8 cellular contexts compared by ENCODE assay signal in the genomic region with DNA sequence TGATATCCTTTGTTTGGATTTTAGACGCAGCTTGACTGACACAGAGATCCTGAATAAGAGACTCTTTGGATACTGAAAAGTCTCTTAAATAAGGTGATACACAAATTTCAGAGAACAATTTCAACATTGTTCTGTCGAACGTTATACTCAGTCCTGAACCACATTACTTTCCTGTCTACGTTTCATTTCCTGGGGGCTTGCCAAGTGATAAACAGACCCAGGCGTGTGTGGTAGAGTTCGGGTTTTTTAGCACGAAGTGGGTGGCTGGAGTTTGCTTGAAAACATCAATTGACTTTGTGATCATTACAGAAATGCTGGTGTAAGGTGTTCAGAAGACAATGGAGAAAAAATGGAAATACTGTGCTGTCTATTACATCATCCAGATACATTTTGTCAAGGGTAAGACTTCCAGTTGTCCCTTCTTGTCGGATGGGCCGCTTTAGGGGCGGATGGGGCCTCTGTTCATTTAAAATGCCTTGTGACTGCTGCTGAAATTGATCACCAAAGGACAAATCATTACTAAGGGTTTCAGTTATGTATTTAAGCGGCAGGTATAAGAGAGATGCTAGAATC. TPM values are rescaled to one million over a fixed set of nuclear protein-coding genes. Genes with fewer than 3 reads are reported as not detected.
DNase-seq lines count a peak whose midpoint lies in the region; TF ChIP-seq lines count a peak whose summit lies in the region.

TSS of gene CD96 (plus strand) at position 287 of the 573 bp plus-strand sequence. CDS start at position 339, 52 bp downstream.

- peaks cover 61 to 88% (median 76%) of the 10 kb centered on the region in 10 experiments for H3K4me1 ChIP-seq in BLaER1 treated with 17β-estradiol and CSF1 and Interleukin-3, amounts not matched to agents 10 nM and 100 nM
- peaks cover 26% of the 10 kb centered on the region for H3K4me1 ChIP-seq in GM23248 (ENCODE audit: insufficient read depth)

- H3K4me3 ChIP-seq in BLaER1 treated with 17β-estradiol and CSF1 and Interleukin-3, amounts not matched to agents 10 nM and 100 nM = peak within 1 kb of the TSS in 8 of 10 experiments; percentile 6 to 65 (median 62); a peak in 15 of 20 replicates
- no peak within 1 kb of the TSS for H3K4me3 ChIP-seq in GM23248
- H3K4me3 ChIP-seq in astrocyte of the cerebellum (ENCODE audit: low read depth, low read length) = no peak within 1 kb of the TSS

- peak within 1 kb of the TSS; percentile 67 to 96 (median 86) for H3K4me2 ChIP-seq in BLaER1 treated with 17β-estradiol and CSF1 and Interleukin-3, amounts not matched to agents 10 nM and 100 nM
- no peak within 1 kb of the TSS for H3K4me2 ChIP-seq in GM23248 (ENCODE audit: unreplicated experiment)

- in situ Hi-C loops in GM23248 (cut with MboI) = loop anchor here (25.0 kb wide), 1 partner anchor 455 kb away; no protein-coding TSS in a partner anchor
- in situ Hi-C loops in astrocyte of the cerebellum (cut with HindIII; ENCODE audit: low sequenced_read_pairs) = no loop called here

- peaks cover 0 to 14% (median 4%) of the 10 kb centered on the region in 11 experiments; a peak in 8 of 22 replicates for H3K36me3 ChIP-seq in BLaER1 treated with 17β-estradiol and CSF1 and Interleukin-3, amounts not matched to agents 10 nM and 100 nM
- no peaks in the 10 kb centered on the region for H3K36me3 ChIP-seq in GM23248 (ENCODE audit: low read depth)

- H3K9ac ChIP-seq in BLaER1 treated with 17β-estradiol and CSF1 and Interleukin-3, amounts not matched to agents 10 nM and 100 nM = peak within 1 kb of the TSS in 9 of 11 experiments; percentile 47 to 82 (median 75); a peak in 18 of 22 replicates
- H3K9ac ChIP-seq in GM23248 = no peak within 1 kb of the TSS

- whole genome bisulfite sequencing in GM23248 (ENCODE audit: low coverage in 1 of 2, low lambda C conversion rate in 2 of 2, missing lambda C conversion rate in 2 of 2), 2 experiments = 47 to 51% methylated on average over 11 of the region's 11 CpGs

- H3K9me2 ChIP-seq in GM23248 (ENCODE audit: insufficient read depth) = no peaks in the 10 kb centered on the region

- no peaks in the 10 kb centered on the region for H4K20me1 ChIP-seq in BLaER1 treated with 17β-estradiol and CSF1 and Interleukin-3, amounts not matched to agents 10 nM and 100 nM
- H4K20me1 ChIP-seq in GM23248 (ENCODE audit: insufficient read depth) = no peaks in the 10 kb centered on the region

- peak within 1 kb of the TSS; percentile 41; the same call in 1 of the 2 replicates for H2AFZ ChIP-seq in GM23248

- H3K9me3 ChIP-seq in BLaER1 treated with 17β-estradiol and CSF1 and Interleukin-3, amounts not matched to agents 10 nM and 100 nM (replicated peaks in 1 of 11) = no peaks in the 10 kb centered on the region
- no peaks in the 10 kb centered on the region for H3K9me3 ChIP-seq in GM23248 (ENCODE audit: low read depth)

- no peaks in the 10 kb centered on the region; the same call in 1 of the 2 replicates for H3F3A ChIP-seq in GM23248 (ENCODE audit: insufficient read depth)

- no peak for TF ChIP-seq CTCF in astrocyte of the cerebellum (IDR thresholded peaks at IDR 0.05; ENCODE audit: low read depth, low read length, missing control alignments)

- H3K79me2 ChIP-seq in GM23248 (ENCODE audit: insufficient read depth) = no peaks in the 10 kb centered on the region

- peak within 1 kb of the TSS in 10 of 11 experiments; percentile 7 to 82 (median 76); a peak in 19 of 22 replicates for H3K27ac ChIP-seq in BLaER1 treated with 17β-estradiol and CSF1 and Interleukin-3, amounts not matched to agents 10 nM and 100 nM
- H3K27ac ChIP-seq in GM23248 = no peak within 1 kb of the TSS
- no peak within 1 kb of the TSS for H3K27ac ChIP-seq in substantia nigra (ENCODE audit: low read depth, low read length, poor library complexity, severe bottlenecking)

- DNase-seq in GM23248 (peak; percentile 13), T-helper 1 cell (peak in 4 of 5 donors; percentile 45 to 90 (median 57)), astrocyte of the cerebellum (ENCODE audit: low read depth) (peak; percentile 26), nucleus accumbens (lab: John Stamatoyannopoulos, UW) (no peak), substantia nigra (lab: John Stamatoyannopoulos, UW) (no peak), HuH-7 (ENCODE audit: low spot score) (no peak)
- DNase-seq in stimulated activated CD4-positive, alpha-beta T cell treated with anti-CD3 and anti-CD28 coated beads, Interleukin-4, amount 100 ng/mL, for 24 hours = peak; percentile 80

- no peaks in the 10 kb centered on the region for H3K27me3 ChIP-seq in BLaER1 treated with 17β-estradiol and CSF1 and Interleukin-3, amounts not matched to agents 10 nM and 100 nM
- no peaks in the 10 kb centered on the region for H3K27me3 ChIP-seq in GM23248 (replicated peaks; ENCODE audit: insufficient read depth)

RNA-seq across cellular contexts. Expression of gene CD96, which starts in this region (rescaled TPM):
- not detected in 2 replicates for total RNA-seq in GM23248 (2014; rRNA removed; shearing (Covaris generic))
- polyA plus RNA-seq in GM23248 (2016; fragmentation: Nextera tagmentation; extraction: Ambion mirVana) = not detected in 2 replicates

Comparison
In these comparisons a context has a peak if more than half of its experiments do, and no peak if none do; other contexts are left out.
1. Peak in DNase-seq in GM23248; RNA of the gene not detected or under 1 TPM.
2. H3K27ac ChIP-seq: peak in BLaER1 treated with 17β-estradiol and CSF1 and Interleukin-3, amounts not matched to agents 10 nM and 100 nM (10 of 11); none in GM23248 (single experiment) and substantia nigra (single experiment).
3. H3K4me3 ChIP-seq: peak in BLaER1 treated with 17β-estradiol and CSF1 and Interleukin-3, amounts not matched to agents 10 nM and 100 nM (8 of 10); none in GM23248 (single experiment) and astrocyte of the cerebellum (single experiment).
4. DNase-seq: peak in T-helper 1 cell (4 of 5), astrocyte of the cerebellum (single experiment) and stimulated activated CD4-positive, alpha-beta T cell treated with anti-CD3 and anti-CD28 coated beads, Interleukin-4, amount 100 ng/mL, for 24 hours (single experiment); none in nucleus accumbens (0 of 56), substantia nigra (0 of 49) and HuH-7 (single experiment).